Comparison of ENCODE assay signal across 10 cellular contexts in genomic region chr3:48848816-48849515, GRCh38. TPM values are rescaled to one million over a fixed set of nuclear protein-coding genes. Genes with fewer than 3 reads are reported as not detected.
DNase-seq lines count a peak whose midpoint lies in the region; ATAC-seq and TF ChIP-seq lines count a peak whose summit lies in the region.
"Had no signal": no experiment of that assay in that cellular context is flagged by ENCODE, and none has a peak within 500 bp of the region (broad histone marks: within the 10 kb centered on the region; RNA-seq: fewer than 3 reads in every experiment).

No MANE protein-coding gene starts in this region.

- DNase-seq in D341Med (ENCODE audit: low spot score) (peak; percentile 77), NCI-H82 (lab: John Stamatoyannopoulos, UW) (peak; percentile 81), psoas muscle (no peak)
- DNase-seq in effector memory CD4-positive, alpha-beta T cell = no peak
- no peak for DNase-seq in activated naive CD4-positive, alpha-beta T cell treated with Interleukin-2 at 50 U/mL for 16 hours

- H3K4me1 ChIP-seq in effector memory CD4-positive, alpha-beta T cell (ENCODE audit: control insufficient read depth, insufficient read depth, low read length, poor library complexity, severe bottlenecking) = peaks cover 14% of the 10 kb centered on the region
- peaks cover 19% of the 10 kb centered on the region for H3K4me1 ChIP-seq in psoas muscle

- no peaks in the 10 kb centered on the region for H3K36me3 ChIP-seq in effector memory CD4-positive, alpha-beta T cell (ENCODE audit: control insufficient read depth, insufficient read depth, low read length)
- no peaks in the 10 kb centered on the region for H3K36me3 ChIP-seq in psoas muscle (ENCODE audit: insufficient read depth in 1 of 2, low read depth in 1 of 2)
- H3K36me3 ChIP-seq: cardiac muscle cell, HAP-1 had no signal

- intact Hi-C loops in psoas muscle (cut with DNase I) = loop anchor here in 1 of 2 donors (5.0 kb wide), 2 partner anchors 48 to 52 kb away; partner anchors contain the start of gene SLC25A20

- H3K27me3 ChIP-seq in effector memory CD4-positive, alpha-beta T cell (replicated peaks; ENCODE audit: control insufficient read depth, insufficient read depth, low read length, poor library complexity, severe bottlenecking) = no peaks in the 10 kb centered on the region
- H3K27me3 ChIP-seq in psoas muscle (ENCODE audit: insufficient read depth in 3 of 3, low read length in 2 of 3) = no peaks in the 10 kb centered on the region
- H3K27me3 ChIP-seq: cardiac muscle cell, heart left ventricle had no signal

- H3K9me3 ChIP-seq in effector memory CD4-positive, alpha-beta T cell (ENCODE audit: control insufficient read depth, low read length) = no peaks in the 10 kb centered on the region
- H3K9me3 ChIP-seq in psoas muscle = no peaks in the 10 kb centered on the region
- H3K9me3 ChIP-seq: HAP-1, heart left ventricle had no signal

- TF ChIP-seq CTCF in psoas muscle (IDR thresholded peaks at IDR 0.05) = no peak

- H3K4me3 ChIP-seq in effector memory CD4-positive, alpha-beta T cell (ENCODE audit: insufficient read depth, low read depth, low read length, poor library complexity, severe bottlenecking) = no peak overlapping the region
- no peak overlapping the region for H3K4me3 ChIP-seq in psoas muscle

- ATAC-seq in psoas muscle = no peak
- ATAC-seq in GM18868 (IDR thresholded peaks at IDR 0.05; ENCODE audit: unreplicated experiment) = no peak
- ATAC-seq in GM21786 (IDR thresholded peaks at IDR 0.05; ENCODE audit: unreplicated experiment) = no peak

- 89 to 91% (median 90%) methylated on average over 8 of the region's 8 CpGs for WGBS in psoas muscle, 3 donors

- peak overlapping the region; percentile 66 for H3K27ac ChIP-seq in effector memory CD4-positive, alpha-beta T cell (ENCODE audit: insufficient read depth, low read length, poor library complexity, severe bottlenecking)
- H3K27ac ChIP-seq in psoas muscle = peak overlapping the region; percentile 99

RNA-seq across cellular contexts. Expression of gene PRKAR2A, which starts 1.3 kb away (rescaled TPM):
- 100 to 1,000 TPM in 2 of 4 donors, 10 to 100 TPM in 2; 66.2 to 126 (median 100) TPM for total RNA-seq in psoas muscle
- 10 to 100 TPM; 24.3 to 92.5 (median 33.6) TPM for polyA plus RNA-seq in psoas muscle

RNA-seq across cellular contexts. Expression of gene SLC25A20, which starts 49.7 kb away (rescaled TPM):
- total RNA-seq in psoas muscle = 10 to 100 TPM; 47.6 to 59.4 (median 50.5) TPM
- 10 to 100 TPM; 31.3 to 94.8 (median 48.5) TPM for polyA plus RNA-seq in psoas muscle

Comparison
In these comparisons a context has a peak if more than half of its experiments do, and no peak if none do; other contexts are left out.
1. DNase-seq: peak in D341Med (single experiment) and NCI-H82 (single experiment); none in effector memory CD4-positive, alpha-beta T cell (0 of 3), psoas muscle (0 of 2) and activated naive CD4-positive, alpha-beta T cell treated with Interleukin-2 at 50 U/mL for 16 hours (single experiment).